Comparison of ENCODE assay signal across 12 cellular contexts in the genomic region with DNA sequence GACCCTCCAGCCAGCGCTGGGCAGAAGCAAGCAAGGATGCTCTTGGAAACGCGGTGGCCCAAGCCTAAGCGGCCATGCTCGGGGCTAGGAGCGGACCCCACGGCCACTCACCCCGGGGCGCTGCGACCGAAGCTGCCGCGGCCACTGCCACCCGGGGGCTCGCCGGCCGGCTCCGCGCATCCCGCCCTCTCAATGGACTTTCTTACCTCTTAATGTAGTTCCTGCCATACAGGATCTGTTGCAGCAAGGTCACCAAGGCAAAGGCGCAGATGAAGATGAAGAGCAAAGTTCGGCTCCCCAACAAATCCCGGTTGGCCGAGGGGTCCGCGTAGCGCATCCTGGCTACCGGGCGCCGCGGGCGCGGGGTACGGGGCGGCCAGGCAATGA. TPM values are rescaled to one million over a fixed set of nuclear protein-coding genes. Genes with fewer than 3 reads are reported as not detected.
DNase-seq lines count a peak whose midpoint lies in the region; ATAC-seq and TF ChIP-seq lines count a peak whose summit lies in the region.
"Had no signal": no experiment of that assay in that cellular context is flagged by ENCODE, and none has a peak within 500 bp of the region (broad histone marks: within the 10 kb centered on the region; RNA-seq: fewer than 3 reads in every experiment).

No MANE protein-coding gene starts in this region.

- peak; percentile 50 for DNase-seq in GM13977 (ENCODE audit: low spot score)
- DNase-seq in NCI-H69 (lab: John Stamatoyannopoulos, UW) = peak; percentile 80
- DNase-seq in left cardiac atrium = no peak
- no peak for DNase-seq in sigmoid colon
- DNase-seq in NOMO-1 treated with DMSO at 0.1 percent for 48 hours (lab: John Stamatoyannopoulos, UW; ENCODE audit: unreplicated experiment) = no peak
- DNase-seq in activated CD4-positive, alpha-beta T cell treated with anti-CD3 and anti-CD28 coated beads for 4 hours = no peak
- no peak for DNase-seq in stimulated activated CD4-positive, alpha-beta T cell treated with anti-CD3 and anti-CD28 coated beads, Interleukin-4, amount 100 ng/mL, for 24 hours
- DNase-seq: activated T-cell treated with anti-CD3 and anti-CD28 coated beads, Interleukin-2, amount 50 U/mL, for 1 hour; effector CD8-positive, alpha-beta T cell; NCI-H187 treated with DMSO at 0.1 percent for 48 hours had no signal

- H3K36me3 ChIP-seq in sigmoid colon = no peaks in the 10 kb centered on the region
- H3K36me3 ChIP-seq: left lung had no signal

- TF ChIP-seq CTCF in GM13977 (IDR thresholded peaks at IDR 0.05; ENCODE audit: extremely low read depth, insufficient read depth, missing control alignments) (no peak), sigmoid colon (IDR thresholded peaks at IDR 0.05) (no peak)

- peak overlapping the region in 3 of 4 donors; percentile 9 to 30 (median 30) for H3K4me3 ChIP-seq in sigmoid colon

- WGBS in sigmoid colon, 2 donors = 3 to 17% methylated on average over 35 of the region's 35 CpGs

- in situ Hi-C loops in GM13977 (cut with MboI; ENCODE audit: low pct_unique_long_range_greater_than_20kb, low sequenced_read_pairs, unreplicated experiment) = no loop called here

- intact Hi-C loops in left cardiac atrium (cut with DNase I) (no loop called here), sigmoid colon (cut with DNase I) (no loop called here)

- no peak for TF ChIP-seq POLR2A in sigmoid colon (IDR thresholded peaks at IDR 0.05)

- peak; percentile 20 to 29 for ATAC-seq in left cardiac atrium
- ATAC-seq in GM19395 (IDR thresholded peaks at IDR 0.05; ENCODE audit: unreplicated experiment) = no peak
- ATAC-seq: left lung had no signal

- H3K27me3 ChIP-seq in sigmoid colon = peaks cover 25 to 62% (median 31%) of the 10 kb centered on the region in 3 donors

- no peaks in the 10 kb centered on the region for H3K9me3 ChIP-seq in sigmoid colon
- H3K9me3 ChIP-seq: left lung had no signal

- H3K4me1 ChIP-seq in sigmoid colon = peaks cover 0 to 24% (median 22%) of the 10 kb centered on the region in 4 donors

- TF ChIP-seq EP300 in sigmoid colon (IDR thresholded peaks at IDR 0.05) = no peak

- no peak overlapping the region for H3K27ac ChIP-seq in sigmoid colon
- H3K27ac ChIP-seq: left lung had no signal

RNA-seq across cellular contexts. Expression of a gene that starts 0.7 kb away (rescaled TPM):
- total RNA-seq in left cardiac atrium = 1 to 10 TPM; 2.5 to 5.2 TPM
- under 1 TPM in 3 of 4 donors, not detected in 1; under 0.01 to 0.81 (median 0.33) TPM for total RNA-seq in sigmoid colon
- under 1 TPM in 1 of 3 donors, not detected in 2; 0.10 TPM for polyA plus RNA-seq in sigmoid colon

Comparison
In these comparisons a context has a peak if more than half of its experiments do, and no peak if none do; other contexts are left out.
1. DNase-seq: peak in GM13977 (single experiment) and NCI-H69 (single experiment); none in left cardiac atrium (single experiment), sigmoid colon (single experiment), NOMO-1 treated with DMSO at 0.1 percent for 48 hours (single experiment), activated CD4-positive, alpha-beta T cell treated with anti-CD3 and anti-CD28 coated beads for 4 hours (0 of 2) and stimulated activated CD4-positive, alpha-beta T cell treated with anti-CD3 and anti-CD28 coated beads, Interleukin-4, amount 100 ng/mL, for 24 hours (single experiment).